Comparison of ENCODE assay signal across 8 cellular contexts in the genomic region with DNA sequence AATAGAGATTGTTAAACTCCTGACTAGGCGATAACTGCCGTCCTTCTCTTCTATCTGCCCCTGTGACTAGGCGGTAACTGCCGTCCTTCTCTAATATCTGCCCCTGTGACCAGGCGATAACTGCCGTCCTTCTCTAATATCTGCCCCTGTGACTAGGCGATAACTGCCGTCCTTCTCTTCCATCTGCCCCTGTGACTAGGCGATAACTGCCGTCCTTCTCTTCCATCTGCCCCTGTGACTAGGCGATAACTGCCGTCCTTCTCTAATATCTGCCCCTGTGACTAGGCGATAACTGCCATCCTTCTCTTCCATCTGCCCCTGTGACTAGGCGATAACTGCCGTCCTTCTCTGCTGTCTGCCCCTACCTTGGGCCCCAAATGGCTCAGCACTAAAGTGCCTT. TPM values are rescaled to one million over a fixed set of nuclear protein-coding genes. Genes with fewer than 3 reads are reported as not detected.
DNase-seq lines count a peak whose midpoint lies in the region; ATAC-seq and TF ChIP-seq lines count a peak whose summit lies in the region.
"Not testable (repeated sequence)": the region's sequence is repeated elsewhere in the genome, so short reads cannot be mapped to it uniquely, and the experiment has no call there.

No MANE protein-coding gene starts in this region.

- intact Hi-C loops in posterior vena cava (cut with DNase I), result not testable (repeated sequence)

- not testable (repeated sequence) for H3K4me3 ChIP-seq in GM12865 (ENCODE audit: low read depth, low read length); brain microvascular endothelial cell (ENCODE audit: low read depth, low read length)

- H3K27ac ChIP-seq in brain microvascular endothelial cell, result not testable (repeated sequence)

- TF ChIP-seq CTCF in GM12865 (IDR thresholded peaks at IDR 0.05; ENCODE audit: insufficient read depth, low read depth, low read length, missing control alignments); brain microvascular endothelial cell (IDR thresholded peaks at IDR 0.05; ENCODE audit: low read depth, low read length, missing control alignments): not testable (repeated sequence)

- H3K27me3 ChIP-seq in brain microvascular endothelial cell (replicated peaks), result not testable (repeated sequence)

- DNase-seq in GM12865 (ENCODE audit: low read depth) (peak; percentile 16), brain microvascular endothelial cell (peak; percentile 1), globus pallidus (ENCODE audit: low spot score) (peak; percentile 8), medulla oblongata (ENCODE audit: extremely low spot score) (peak; percentile 10), posterior vena cava (ENCODE audit: low spot score) (peak; percentile 95), ureter (ENCODE audit: low spot score) (peak; percentile 82)
- peak; percentile 58 for DNase-seq in activated CD8-positive, alpha-beta memory T cell treated with anti-CD3 and anti-CD28 coated beads, Interleukin-2, amount 50 U/mL, for 48 hours

- peak; percentile 64 for ATAC-seq in HG03045 (IDR thresholded peaks at IDR 0.05; ENCODE audit: unreplicated experiment)

- in situ Hi-C loops in brain microvascular endothelial cell (cut with HindIII; ENCODE audit: low pct_ligation_motif_present, low sequenced_read_pairs), result not testable (repeated sequence)

- H3K36me3 ChIP-seq in brain microvascular endothelial cell (replicated peaks), result not testable (repeated sequence)

RNA-seq across cellular contexts. Expression of a gene that starts 59.5 kb away (rescaled TPM):
- 10 to 100 TPM; 41.6 to 46.4 TPM for total RNA-seq in posterior vena cava
- 40.1 TPM for total RNA-seq in ureter

Comparison
In these comparisons a context has a peak if more than half of its experiments do, and no peak if none do; other contexts are left out.
1. DNase-seq: peak in every context shown above with its lines; median percentile 95 in posterior vena cava; 82 in ureter; 58 in activated CD8-positive, alpha-beta memory T cell treated with anti-CD3 and anti-CD28 coated beads, Interleukin-2, amount 50 U/mL, for 48 hours; 16 in GM12865; 10 in medulla oblongata; 8 in globus pallidus; 1 in brain microvascular endothelial cell.